In genomic region chr6:139184050-139184826, GRCh38 we compare ENCODE assay signal across 13 cellular contexts.
"Had no signal": no experiment of that assay in that cellular context is flagged by ENCODE, and none has a peak within 500 bp of the region (broad histone marks: within the 10 kb centered on the region; RNA-seq: fewer than 3 reads in every experiment).

No MANE protein-coding gene starts in this region.

- H3K36me3 ChIP-seq: uterus had no signal

- H3K27ac ChIP-seq: pancreas, SJCRH30, thyroid gland, uterus, VCaP had no signal

- H3K4me1 ChIP-seq: pancreas, thyroid gland, uterus had no signal

- H3K9me3 ChIP-seq: pancreas, SJCRH30, thyroid gland, uterus had no signal

- H3K27me3 ChIP-seq: pancreas, SJCRH30, thyroid gland, uterus had no signal

- H3K4me3 ChIP-seq: lung, pancreas, SJCRH30, thyroid gland, uterus had no signal

- DNase-seq: activated CD4-positive, alpha-beta T cell treated with anti-CD3 and anti-CD28 coated beads for 4 hours; activated gamma-delta T cell treated with Interleukin-2 at 50 U/mL for 16 hours; activated T-cell treated with anti-CD3 and anti-CD28 coated beads for 4 hours; left cardiac atrium; pancreas; SJCRH30; stimulated activated CD4-positive, alpha-beta T cell treated with anti-CD3 and anti-CD28 coated beads, Interleukin-4, amount 100 ng/mL, for 1 hour; stimulated activated CD8-positive, alpha-beta memory T cell treated with anti-CD3 and anti-CD28 coated beads, Interleukin-4, amount 100 ng/mL, for 48 hours; thyroid gland; uterus had no signal

- ATAC-seq: esophagus mucosa, left cardiac atrium, pancreas had no signal
